In genomic region chr15:50144342-50145120, GRCh38 we compare ENCODE assay signal across 18 cellular contexts. TPM values are rescaled to one million over a fixed set of nuclear protein-coding genes. Genes with fewer than 3 reads are reported as not detected.
A peak's percentile ranks its signal among the peaks of the same experiment; 100 is the strongest.
DNase-seq lines count a peak whose midpoint lies in the region; ATAC-seq and TF ChIP-seq lines count a peak whose summit lies in the region.
"Had no signal": no experiment of that assay in that cellular context is flagged by ENCODE, and none has a peak within 500 bp of the region (broad histone marks: within the 10 kb centered on the region; RNA-seq: fewer than 3 reads in every experiment).

No MANE protein-coding gene starts in this region.

- no peak overlapping the region for H3K4me3 ChIP-seq in parathyroid adenoma (ENCODE audit: low read depth, low read length)
- H3K4me3 ChIP-seq: lung, neural progenitor cell, transverse colon had no signal

- no peaks in the 10 kb centered on the region for H3K27me3 ChIP-seq in parathyroid adenoma (ENCODE audit: control insufficient read depth, insufficient read depth, low read length)
- H3K27me3 ChIP-seq: neural progenitor cell, transverse colon had no signal

- H3K36me3 ChIP-seq in parathyroid adenoma (ENCODE audit: control insufficient read depth, insufficient read depth, low read length) = no peaks in the 10 kb centered on the region
- H3K36me3 ChIP-seq: neural progenitor cell, transverse colon had no signal

- H3K27ac Mint-ChIP-seq in activated CD4-positive, alpha-beta T cell treated with anti-CD3 and anti-CD28 coated beads, Interleukin-2, amount 10 ng/mL, durations not matched to agents 24 days and 14 days = peak overlapping the region; percentile 57
- peak overlapping the region; percentile 23; the same call in 1 of the 2 replicates for H3K27ac Mint-ChIP-seq in HFFc6
- H3K27ac Mint-ChIP-seq in activated naive CD8-positive, alpha-beta T cell treated with anti-CD3 and anti-CD28 coated beads, Interleukin-2, amount 50 U/mL, for 24 hours = peak overlapping the region; percentile 59
- H3K27ac Mint-ChIP-seq: activated CD8-positive, alpha-beta memory T cell treated with anti-CD3 and anti-CD28 coated beads, Interleukin-2, amount 10 ng/mL, durations not matched to agents 7 days and 5 days; neural progenitor cell had no signal

- no peak overlapping the region for H3K27ac ChIP-seq in parathyroid adenoma
- H3K27ac ChIP-seq: neural progenitor cell, transverse colon had no signal

- H3K9ac ChIP-seq in parathyroid adenoma = no peak overlapping the region
- H3K9ac ChIP-seq: neural progenitor cell had no signal

- no peaks in the 10 kb centered on the region for H3K4me1 ChIP-seq in parathyroid adenoma
- H3K4me1 ChIP-seq: neural progenitor cell had no signal

- no peaks in the 10 kb centered on the region for H3K27me3 Mint-ChIP-seq in activated CD4-positive, alpha-beta T cell treated with anti-CD3 and anti-CD28 coated beads, Interleukin-2, amount 10 ng/mL, durations not matched to agents 24 days and 14 days
- no peaks in the 10 kb centered on the region; the same call in 1 of the 2 replicates for H3K27me3 Mint-ChIP-seq in HFFc6 (ENCODE audit: insufficient read depth)
- H3K27me3 Mint-ChIP-seq in activated naive CD8-positive, alpha-beta T cell treated with anti-CD3 and anti-CD28 coated beads, Interleukin-2, amount 50 U/mL, for 24 hours = peaks cover 1% of the 10 kb centered on the region
- H3K27me3 Mint-ChIP-seq: activated CD8-positive, alpha-beta memory T cell treated with anti-CD3 and anti-CD28 coated beads, Interleukin-2, amount 10 ng/mL, durations not matched to agents 7 days and 5 days had no signal

- H2AFZ ChIP-seq in parathyroid adenoma = peak overlapping the region; percentile 2
- H2AFZ ChIP-seq: neural progenitor cell had no signal

- no peak overlapping the region for H3K4me3 Mint-ChIP-seq in activated CD4-positive, alpha-beta T cell treated with anti-CD3 and anti-CD28 coated beads, Interleukin-2, amount 10 ng/mL, durations not matched to agents 24 days and 14 days
- H3K4me3 Mint-ChIP-seq in HFFc6 = no peak overlapping the region
- no peak overlapping the region for H3K4me3 Mint-ChIP-seq in activated naive CD8-positive, alpha-beta T cell treated with anti-CD3 and anti-CD28 coated beads, Interleukin-2, amount 50 U/mL, for 24 hours
- H3K4me3 Mint-ChIP-seq: activated CD8-positive, alpha-beta memory T cell treated with anti-CD3 and anti-CD28 coated beads, Interleukin-2, amount 10 ng/mL, durations not matched to agents 7 days and 5 days; CD8-positive, alpha-beta memory T cell; neural progenitor cell had no signal

- peaks cover 4% of the 10 kb centered on the region for H3K9me3 Mint-ChIP-seq in activated CD4-positive, alpha-beta T cell treated with anti-CD3 and anti-CD28 coated beads, Interleukin-2, amount 10 ng/mL, durations not matched to agents 24 days and 14 days
- no peaks in the 10 kb centered on the region for H3K9me3 Mint-ChIP-seq in HFFc6
- H3K9me3 Mint-ChIP-seq in activated naive CD8-positive, alpha-beta T cell treated with anti-CD3 and anti-CD28 coated beads, Interleukin-2, amount 50 U/mL, for 24 hours = no peaks in the 10 kb centered on the region
- H3K9me3 Mint-ChIP-seq: CD8-positive, alpha-beta memory T cell; neural progenitor cell had no signal

- no peaks in the 10 kb centered on the region for H3K79me2 ChIP-seq in parathyroid adenoma

- H3K4me1 Mint-ChIP-seq in activated CD4-positive, alpha-beta T cell treated with anti-CD3 and anti-CD28 coated beads, Interleukin-2, amount 10 ng/mL, durations not matched to agents 24 days and 14 days = peaks cover 44% of the 10 kb centered on the region
- H3K4me1 Mint-ChIP-seq in HFFc6 (ENCODE audit: low read depth) = peaks cover 59% of the 10 kb centered on the region
- H3K4me1 Mint-ChIP-seq in activated naive CD8-positive, alpha-beta T cell treated with anti-CD3 and anti-CD28 coated beads, Interleukin-2, amount 50 U/mL, for 24 hours = peaks cover 20% of the 10 kb centered on the region
- H3K4me1 Mint-ChIP-seq: CD8-positive, alpha-beta memory T cell had no signal

- peaks cover 23% of the 10 kb centered on the region for H3K36me3 Mint-ChIP-seq in activated CD4-positive, alpha-beta T cell treated with anti-CD3 and anti-CD28 coated beads, Interleukin-2, amount 10 ng/mL, durations not matched to agents 24 days and 14 days (ENCODE audit: low read depth)
- no peaks in the 10 kb centered on the region for H3K36me3 Mint-ChIP-seq in HFFc6 (ENCODE audit: low read depth)
- no peaks in the 10 kb centered on the region for H3K36me3 Mint-ChIP-seq in activated naive CD8-positive, alpha-beta T cell treated with anti-CD3 and anti-CD28 coated beads, Interleukin-2, amount 50 U/mL, for 24 hours (ENCODE audit: low read depth)
- H3K36me3 Mint-ChIP-seq: CD8-positive, alpha-beta memory T cell; neural progenitor cell had no signal

- H3K4me2 ChIP-seq in parathyroid adenoma (ENCODE audit: low read length) = no peak overlapping the region
- H3K4me2 ChIP-seq: neural progenitor cell had no signal

- no peak for TF ChIP-seq CTCF in HFFc6 (IDR thresholded peaks at IDR 0.05)
- no peak for TF ChIP-seq CTCF in parathyroid adenoma (IDR thresholded peaks at IDR 0.05)

- intact Hi-C loops in activated CD4-positive, alpha-beta T cell treated with anti-CD3 and anti-CD28 coated beads, Interleukin-2, amount 10 ng/mL, durations not matched to agents 24 days and 14 days (cut with micrococcal nuclease) = loop anchor here (1.0 to 10.0 kb wide), 8 partner anchors 150 to 1790 kb away; partner anchors contain the start of genes DTWD1, FAM227B and FGF7

- no peaks in the 10 kb centered on the region for H3K9me3 ChIP-seq in parathyroid adenoma (ENCODE audit: control insufficient read depth, low read length)
- H3K9me3 ChIP-seq: transverse colon had no signal

- ATAC-seq in activated naive CD8-positive, alpha-beta T cell treated with anti-CD3 and anti-CD28 coated beads, Interleukin-2, amount 50 U/mL, for 24 hours = no peak
- ATAC-seq in left lobe of liver = no peak

- DNase-seq in activated CD4-positive, alpha-beta T cell treated with anti-CD3 and anti-CD28 coated beads, Interleukin-2, amount 10 ng/mL, durations not matched to agents 24 days and 14 days = peak; percentile 53
- no peak for DNase-seq in activated CD4-positive, alpha-beta T cell treated with anti-CD3 and anti-CD28 coated beads for 4 hours
- no peak for DNase-seq in HFFc6
- DNase-seq in activated naive CD8-positive, alpha-beta T cell treated with anti-CD3 and anti-CD28 coated beads, Interleukin-2, amount 50 U/mL, for 24 hours = no peak
- DNase-seq in GM03348 (ENCODE audit: low spot score) = no peak
- DNase-seq in NCI-H1930 (lab: John Stamatoyannopoulos, UW) = no peak
- DNase-seq in left lobe of liver (ENCODE audit: low spot score) = no peak
- DNase-seq: activated CD8-positive, alpha-beta memory T cell treated with anti-CD3 and anti-CD28 coated beads, Interleukin-2, amount 10 ng/mL, durations not matched to agents 7 days and 5 days; activated gamma-delta T cell; GOT3; islet precursor cell; stimulated activated naive CD4-positive, alpha-beta T cell treated with Interleukin-2 at 50 U/mL for 16 hours; transverse colon had no signal

RNA-seq across cellular contexts. Expression of gene ATP8B4, which starts 25.5 kb away (rescaled TPM):
- total RNA-seq in activated CD4-positive, alpha-beta T cell treated with anti-CD3 and anti-CD28 coated beads, Interleukin-2, amount 10 ng/mL, durations not matched to agents 24 days and 14 days = 29.9 and 38.5 TPM in 2 replicates
- 1 to 10 TPM in 2 of 6 experiments, under 1 TPM in 4; 0.31 to 1.6 (median 0.91) TPM for total RNA-seq in HFFc6 (2021; fragmentation: NEBNext Ultra II Directional; extraction: Animal tissue kit (Norgen Biotek cat#: 25700))
- 6.8 TPM for total RNA-seq in left lobe of liver

RNA-seq across cellular contexts. Expression of gene SLC27A2, which starts 37.5 kb away (rescaled TPM):
- total RNA-seq in activated CD4-positive, alpha-beta T cell treated with anti-CD3 and anti-CD28 coated beads, Interleukin-2, amount 10 ng/mL, durations not matched to agents 24 days and 14 days = 75.4 and 76.0 TPM in 2 replicates
- 1 to 10 TPM in 5 of 6 experiments, under 1 TPM in 1; 0.87 to 2.0 (median 1.3) TPM for total RNA-seq in HFFc6 (2021; fragmentation: NEBNext Ultra II Directional; extraction: Animal tissue kit (Norgen Biotek cat#: 25700))
- 153 TPM for total RNA-seq in left lobe of liver
- total RNA-seq: Right ventricle myocardium inferior had no signal

Comparison
In these comparisons a context has a peak if more than half of its experiments do, and no peak if none do; other contexts are left out.
1. RNA of gene SLC27A2, which starts 37.5 kb away (total RNA-seq): 153 TPM in left lobe of liver (single experiment) and 75.4 to 76.0 TPM in activated CD4-positive, alpha-beta T cell treated with anti-CD3 and anti-CD28 coated beads, Interleukin-2, amount 10 ng/mL, durations not matched to agents 24 days and 14 days; 0.87 to 2.0 TPM in HFFc6; every median in the first group is over 10 times any median in the second.
2. Peak in every context shown above with its lines, with median percentiles within 50 percentile points of each other: H3K27ac Mint-ChIP-seq.